ENCODE assay signal across 1 cellular context in genomic region chr1:52404116-52404974, GRCh38.
A peak's percentile ranks its signal among the peaks of the same experiment; 100 is the strongest.
TF ChIP-seq lines count a peak whose summit lies in the region.

Gene ORC1 (minus strand): TSS chr1:52404423. CDS start chr1:52402223, 2,200 bp downstream.
A gene with protein sequence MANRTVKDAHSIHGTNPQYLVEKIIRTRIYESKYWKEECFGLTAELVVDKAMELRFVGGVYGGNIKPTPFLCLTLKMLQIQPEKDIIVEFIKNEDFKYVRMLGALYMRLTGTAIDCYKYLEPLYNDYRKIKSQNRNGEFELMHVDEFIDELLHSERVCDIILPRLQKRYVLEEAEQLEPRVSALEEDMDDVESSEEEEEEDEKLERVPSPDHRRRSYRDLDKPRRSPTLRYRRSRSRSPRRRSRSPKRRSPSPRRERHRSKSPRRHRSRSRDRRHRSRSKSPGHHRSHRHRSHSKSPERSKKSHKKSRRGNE (plus strand): TSS chr1:52404602. CDS start chr1:52404750, 148 bp downstream.

TF ChIP-seq in HepG2, 621 proteins besides CTCF, POLR2A, EP300 and RAD21 (continued from another document and continues in another):
- TF ChIP-seq, protein P1, sequence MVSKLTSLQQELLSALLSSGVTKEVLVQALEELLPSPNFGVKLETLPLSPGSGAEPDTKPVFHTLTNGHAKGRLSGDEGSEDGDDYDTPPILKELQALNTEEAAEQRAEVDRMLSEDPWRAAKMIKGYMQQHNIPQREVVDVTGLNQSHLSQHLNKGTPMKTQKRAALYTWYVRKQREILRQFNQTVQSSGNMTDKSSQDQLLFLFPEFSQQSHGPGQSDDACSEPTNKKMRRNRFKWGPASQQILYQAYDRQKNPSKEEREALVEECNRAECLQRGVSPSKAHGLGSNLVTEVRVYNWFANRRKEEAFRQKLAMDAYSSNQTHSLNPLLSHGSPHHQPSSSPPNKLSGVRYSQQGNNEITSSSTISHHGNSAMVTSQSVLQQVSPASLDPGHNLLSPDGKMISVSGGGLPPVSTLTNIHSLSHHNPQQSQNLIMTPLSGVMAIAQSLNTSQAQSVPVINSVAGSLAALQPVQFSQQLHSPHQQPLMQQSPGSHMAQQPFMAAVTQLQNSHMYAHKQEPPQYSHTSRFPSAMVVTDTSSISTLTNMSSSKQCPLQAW (CRISPR knock-in tag; IDR thresholded peaks at IDR 0.05): peak; percentile 88
- no peak for TF ChIP-seq ZNF737 (CRISPR knock-in tag; IDR thresholded peaks at IDR 0.05; ENCODE audit: borderline replicate concordance)
- TF ChIP-seq ZFP36L1 (CRISPR knock-in tag; IDR thresholded peaks at IDR 0.05): no peak
- TF ChIP-seq, protein P2, sequence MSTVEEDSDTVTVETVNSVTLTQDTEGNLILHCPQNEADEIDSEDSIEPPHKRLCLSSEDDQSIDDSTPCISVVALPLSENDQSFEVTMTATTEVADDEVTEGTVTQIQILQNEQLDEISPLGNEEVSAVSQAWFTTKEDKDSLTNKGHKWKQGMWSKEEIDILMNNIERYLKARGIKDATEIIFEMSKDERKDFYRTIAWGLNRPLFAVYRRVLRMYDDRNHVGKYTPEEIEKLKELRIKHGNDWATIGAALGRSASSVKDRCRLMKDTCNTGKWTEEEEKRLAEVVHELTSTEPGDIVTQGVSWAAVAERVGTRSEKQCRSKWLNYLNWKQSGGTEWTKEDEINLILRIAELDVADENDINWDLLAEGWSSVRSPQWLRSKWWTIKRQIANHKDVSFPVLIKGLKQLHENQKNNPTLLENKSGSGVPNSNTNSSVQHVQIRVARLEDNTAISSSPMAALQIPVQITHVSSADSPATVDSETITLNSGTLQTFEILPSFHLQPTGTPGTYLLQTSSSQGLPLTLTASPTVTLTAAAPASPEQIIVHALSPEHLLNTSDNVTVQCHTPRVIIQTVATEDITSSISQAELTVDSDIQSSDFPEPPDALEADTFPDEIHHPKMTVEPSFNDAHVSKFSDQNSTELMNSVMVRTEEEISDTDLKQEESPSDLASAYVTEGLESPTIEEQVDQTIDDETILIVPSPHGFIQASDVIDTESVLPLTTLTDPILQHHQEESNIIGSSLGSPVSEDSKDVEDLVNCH (CRISPR knock-in tag; IDR thresholded peaks at IDR 0.05): no peak
- TF ChIP-seq HES4 (CRISPR knock-in tag; IDR thresholded peaks at IDR 0.05; ENCODE audit: borderline replicate concordance): no peak; the same call in 1 of the 2 replicates
- TF ChIP-seq THYN1 (CRISPR knock-in tag; IDR thresholded peaks at IDR 0.05; ENCODE audit: borderline replicate concordance, low read depth): no peak
- TF ChIP-seq SCMH1 (CRISPR knock-in tag; IDR thresholded peaks at IDR 0.05; ENCODE audit: borderline replicate concordance): no peak
- TF ChIP-seq ZNF691 (CRISPR knock-in tag; IDR thresholded peaks at IDR 0.05; ENCODE audit: borderline replicate concordance, low read depth): no peak
- TF ChIP-seq ZNF143 (CRISPR knock-in tag; IDR thresholded peaks at IDR 0.05): no peak
- peak; percentile 31; the same call in 1 of the 2 replicates for TF ChIP-seq ESRRA (CRISPR knock-in tag; IDR thresholded peaks at IDR 0.05; ENCODE audit: low read depth)
- no peak for TF ChIP-seq BCL3 (CRISPR knock-in tag; IDR thresholded peaks at IDR 0.05)
- peak; percentile 54; the same call in 1 of the 2 replicates for TF ChIP-seq ZNF564 (CRISPR knock-in tag; IDR thresholded peaks at IDR 0.05)
- peak; percentile 91; the same call in 1 of the 2 replicates for TF ChIP-seq ZNF136 (CRISPR knock-in tag; IDR thresholded peaks at IDR 0.05; ENCODE audit: low read depth)
- peak; percentile 9; the same call in 1 of the 2 replicates for TF ChIP-seq HMG20A (CRISPR knock-in tag; IDR thresholded peaks at IDR 0.05; ENCODE audit: borderline replicate concordance)
- TF ChIP-seq, protein P3, sequence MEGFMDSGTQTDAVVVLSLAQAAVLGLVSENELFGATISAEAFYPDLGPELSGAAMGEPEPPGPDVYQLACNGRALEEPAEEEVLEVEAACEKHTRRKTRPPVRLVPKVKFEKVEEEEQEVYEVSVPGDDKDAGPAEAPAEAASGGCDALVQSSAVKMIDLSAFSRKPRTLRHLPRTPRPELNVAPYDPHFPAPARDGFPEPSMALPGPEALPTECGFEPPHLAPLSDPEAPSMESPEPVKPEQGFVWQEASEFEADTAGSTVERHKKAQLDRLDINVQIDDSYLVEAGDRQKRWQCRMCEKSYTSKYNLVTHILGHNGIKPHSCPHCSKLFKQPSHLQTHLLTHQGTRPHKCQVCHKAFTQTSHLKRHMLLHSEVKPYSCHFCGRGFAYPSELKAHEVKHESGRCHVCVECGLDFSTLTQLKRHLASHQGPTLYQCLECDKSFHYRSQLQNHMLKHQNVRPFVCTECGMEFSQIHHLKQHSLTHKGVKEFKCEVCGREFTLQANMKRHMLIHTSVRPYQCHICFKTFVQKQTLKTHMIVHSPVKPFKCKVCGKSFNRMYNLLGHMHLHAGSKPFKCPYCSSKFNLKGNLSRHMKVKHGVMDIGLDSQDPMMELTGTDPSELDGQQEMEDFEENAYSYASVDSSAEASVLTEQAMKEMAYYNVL (CRISPR knock-in tag; IDR thresholded peaks at IDR 0.05; ENCODE audit: borderline replicate concordance): peak; percentile 76; the same call in 1 of the 2 replicates
- TF ChIP-seq ZNF790 (CRISPR knock-in tag; IDR thresholded peaks at IDR 0.05; ENCODE audit: borderline replicate concordance): no peak
- 0 out of 2 replicates have a peak, but pooled peaks have one; percentile 67 for TF ChIP-seq SIN3B (IDR thresholded peaks at IDR 0.05; ENCODE audit: low read length)
- peak; percentile 81 for TF ChIP-seq ZGPAT (CRISPR knock-in tag; IDR thresholded peaks at IDR 0.05)
- TF ChIP-seq ZNF329 (CRISPR knock-in tag; IDR thresholded peaks at IDR 0.05; ENCODE audit: low read depth): no peak
- TF ChIP-seq KLF9 (CRISPR knock-in tag; IDR thresholded peaks at IDR 0.05; ENCODE audit: low read depth): peak; percentile 49; the same call in 1 of the 2 replicates
- TF ChIP-seq, protein P4, sequence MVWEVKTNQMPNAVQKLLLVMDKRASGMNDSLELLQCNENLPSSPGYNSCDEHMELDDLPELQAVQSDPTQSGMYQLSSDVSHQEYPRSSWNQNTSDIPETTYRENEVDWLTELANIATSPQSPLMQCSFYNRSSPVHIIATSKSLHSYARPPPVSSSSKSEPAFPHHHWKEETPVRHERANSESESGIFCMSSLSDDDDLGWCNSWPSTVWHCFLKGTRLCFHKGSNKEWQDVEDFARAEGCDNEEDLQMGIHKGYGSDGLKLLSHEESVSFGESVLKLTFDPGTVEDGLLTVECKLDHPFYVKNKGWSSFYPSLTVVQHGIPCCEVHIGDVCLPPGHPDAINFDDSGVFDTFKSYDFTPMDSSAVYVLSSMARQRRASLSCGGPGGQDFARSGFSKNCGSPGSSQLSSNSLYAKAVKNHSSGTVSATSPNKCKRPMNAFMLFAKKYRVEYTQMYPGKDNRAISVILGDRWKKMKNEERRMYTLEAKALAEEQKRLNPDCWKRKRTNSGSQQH (CRISPR knock-in tag; IDR thresholded peaks at IDR 0.05; ENCODE audit: low read depth): peak; percentile 63; the same call in 1 of the 2 replicates
- TF ChIP-seq SMARCC2 (IDR thresholded peaks at IDR 0.05): no peak
- no peak for TF ChIP-seq ZNF235 (CRISPR knock-in tag; IDR thresholded peaks at IDR 0.05; ENCODE audit: borderline replicate concordance)
- TF ChIP-seq, protein P5, sequence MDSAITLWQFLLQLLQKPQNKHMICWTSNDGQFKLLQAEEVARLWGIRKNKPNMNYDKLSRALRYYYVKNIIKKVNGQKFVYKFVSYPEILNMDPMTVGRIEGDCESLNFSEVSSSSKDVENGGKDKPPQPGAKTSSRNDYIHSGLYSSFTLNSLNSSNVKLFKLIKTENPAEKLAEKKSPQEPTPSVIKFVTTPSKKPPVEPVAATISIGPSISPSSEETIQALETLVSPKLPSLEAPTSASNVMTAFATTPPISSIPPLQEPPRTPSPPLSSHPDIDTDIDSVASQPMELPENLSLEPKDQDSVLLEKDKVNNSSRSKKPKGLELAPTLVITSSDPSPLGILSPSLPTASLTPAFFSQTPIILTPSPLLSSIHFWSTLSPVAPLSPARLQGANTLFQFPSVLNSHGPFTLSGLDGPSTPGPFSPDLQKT (CRISPR knock-in tag; IDR thresholded peaks at IDR 0.05; ENCODE audit: borderline replicate concordance): no peak
- no peak for TF ChIP-seq ZNF17 (CRISPR knock-in tag; IDR thresholded peaks at IDR 0.05)
- TF ChIP-seq TFAP4 (IDR thresholded peaks at IDR 0.05; ENCODE audit: borderline replicate concordance, low read depth): no peak
- TF ChIP-seq NCOA1 (CRISPR knock-in tag; IDR thresholded peaks at IDR 0.05): 0 out of 2 replicates have a peak, but pooled peaks have one; percentile 64
- peak; percentile 86; the same call in 1 of the 2 replicates for TF ChIP-seq ZNF350 (CRISPR knock-in tag; IDR thresholded peaks at IDR 0.05; ENCODE audit: borderline replicate concordance, low read depth)
- TF ChIP-seq TAF1 (CRISPR knock-in tag; IDR thresholded peaks at IDR 0.05): peak; percentile 78
- no peak for TF ChIP-seq GPN1 (CRISPR knock-in tag; IDR thresholded peaks at IDR 0.05; ENCODE audit: borderline replicate concordance)
- TF ChIP-seq ARNTL (CRISPR knock-in tag; IDR thresholded peaks at IDR 0.05): no peak; the same call in 1 of the 2 replicates
- TF ChIP-seq ZNF232 (CRISPR knock-in tag; IDR thresholded peaks at IDR 0.05; ENCODE audit: borderline replicate concordance): 0 out of 2 replicates have a peak, but pooled peaks have one; percentile 28
- no peak for TF ChIP-seq ZFP36L2 (CRISPR knock-in tag; IDR thresholded peaks at IDR 0.05)
- TF ChIP-seq HOXA7 (CRISPR knock-in tag; IDR thresholded peaks at IDR 0.05): no peak
- no peak for TF ChIP-seq SNAPC5 (CRISPR knock-in tag; IDR thresholded peaks at IDR 0.05; ENCODE audit: borderline replicate concordance)
- TF ChIP-seq, protein P6, sequence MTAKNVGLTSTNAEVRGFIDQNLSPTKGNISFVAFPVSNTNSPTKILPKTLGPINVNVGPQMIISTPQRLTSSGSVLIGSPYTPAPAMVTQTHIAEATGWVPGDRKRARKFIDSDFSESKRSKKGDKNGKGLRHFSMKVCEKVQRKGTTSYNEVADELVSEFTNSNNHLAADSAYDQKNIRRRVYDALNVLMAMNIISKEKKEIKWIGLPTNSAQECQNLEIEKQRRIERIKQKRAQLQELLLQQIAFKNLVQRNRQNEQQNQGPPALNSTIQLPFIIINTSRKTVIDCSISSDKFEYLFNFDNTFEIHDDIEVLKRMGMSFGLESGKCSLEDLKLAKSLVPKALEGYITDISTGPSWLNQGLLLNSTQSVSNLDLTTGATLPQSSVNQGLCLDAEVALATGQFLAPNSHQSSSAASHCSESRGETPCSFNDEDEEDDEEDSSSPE (CRISPR knock-in tag; IDR thresholded peaks at IDR 0.05): peak; percentile 94
- TF ChIP-seq ZSCAN31 (CRISPR knock-in tag; IDR thresholded peaks at IDR 0.05; ENCODE audit: low read depth): peak; percentile 68; the same call in 1 of the 2 replicates
- TF ChIP-seq CCDC6 (CRISPR knock-in tag; IDR thresholded peaks at IDR 0.05): peak; percentile 83; the same call in 1 of the 2 replicates
- no peak; the same call in 1 of the 2 replicates for TF ChIP-seq NR1H2 (CRISPR knock-in tag; IDR thresholded peaks at IDR 0.05; ENCODE audit: borderline replicate concordance, low read depth)
- no peak for TF ChIP-seq KAT2B (IDR thresholded peaks at IDR 0.05; ENCODE audit: borderline replicate concordance, low read depth, low read length)
- TF ChIP-seq NAIF1 (CRISPR knock-in tag; IDR thresholded peaks at IDR 0.05; ENCODE audit: borderline replicate concordance): peak; percentile 54; the same call in 1 of the 2 replicates
- 0 out of 2 replicates have a peak, but pooled peaks have one; percentile 52 for TF ChIP-seq ZFP37 (CRISPR knock-in tag; IDR thresholded peaks at IDR 0.05; ENCODE audit: borderline replicate concordance)
- TF ChIP-seq MXD4 (CRISPR knock-in tag; IDR thresholded peaks at IDR 0.05): peak; percentile 64
